14 cellular contexts compared by ENCODE assay signal in genomic region chr7:80724249-80724871, GRCh38.
A peak's percentile ranks its signal among the peaks of the same experiment; 100 is the strongest.
DNase-seq lines count a peak whose midpoint lies in the region; FAIRE-seq and TF ChIP-seq lines count a peak whose summit lies in the region.
"Had no signal": no experiment of that assay in that cellular context is flagged by ENCODE, and none has a peak within 500 bp of the region (broad histone marks: within the 10 kb centered on the region; RNA-seq: fewer than 3 reads in every experiment).

No MANE protein-coding gene starts in this region.

- no peaks in the 10 kb centered on the region for H3K27me3 Mint-ChIP-seq in activated T-cell treated with anti-CD3 and anti-CD28 coated beads, Interleukin-2, amount 50 U/mL, for 24 hours
- H3K27me3 Mint-ChIP-seq in activated CD4-positive, alpha-beta T cell treated with anti-CD3 and anti-CD28 coated beads, Interleukin-2, amount 10 ng/mL, durations not matched to agents 7 days and 5 days = no peaks in the 10 kb centered on the region
- H3K27me3 Mint-ChIP-seq: CD4-positive, CD25-positive, alpha-beta regulatory T cell had no signal

- H3K27ac Mint-ChIP-seq in activated T-cell treated with anti-CD3 and anti-CD28 coated beads, Interleukin-2, amount 50 U/mL, for 24 hours = no peak overlapping the region
- H3K27ac Mint-ChIP-seq in activated CD4-positive, alpha-beta T cell treated with anti-CD3 and anti-CD28 coated beads, Interleukin-2, amount 10 ng/mL, durations not matched to agents 7 days and 5 days = no peak overlapping the region
- H3K27ac Mint-ChIP-seq: CD4-positive, CD25-positive, alpha-beta regulatory T cell had no signal

- no peaks in the 10 kb centered on the region for H3K36me3 Mint-ChIP-seq in activated T-cell treated with anti-CD3 and anti-CD28 coated beads, Interleukin-2, amount 50 U/mL, for 24 hours (ENCODE audit: low read depth)
- no peaks in the 10 kb centered on the region for H3K36me3 Mint-ChIP-seq in activated CD4-positive, alpha-beta T cell treated with anti-CD3 and anti-CD28 coated beads, Interleukin-2, amount 10 ng/mL, durations not matched to agents 7 days and 5 days (ENCODE audit: low read depth)
- H3K36me3 Mint-ChIP-seq: CD4-positive, CD25-positive, alpha-beta regulatory T cell had no signal

- no peaks in the 10 kb centered on the region for H3K27me3 ChIP-seq in endocrine pancreas (ENCODE audit: control insufficient read depth, insufficient read depth, low read length)
- H3K27me3 ChIP-seq: ascending aorta, esophagus squamous epithelium had no signal

- TF ChIP-seq CTCF in AG09319 (IDR thresholded peaks at IDR 0.05; ENCODE audit: low read depth, low read length) (no peak), kidney (IDR thresholded peaks at IDR 0.05; ENCODE audit: borderline replicate concordance, extremely low read depth, insufficient read depth) (no peak)

- H3K9me3 ChIP-seq in endocrine pancreas (ENCODE audit: control insufficient read depth, low read length) = no peaks in the 10 kb centered on the region
- no peaks in the 10 kb centered on the region for H3K9me3 ChIP-seq in kidney (ENCODE audit: control insufficient read depth in 1 of 2, low read length in 2 of 2)
- H3K9me3 ChIP-seq: ascending aorta, esophagus squamous epithelium, psoas muscle had no signal

- H3K4me1 ChIP-seq in endocrine pancreas (ENCODE audit: control insufficient read depth, insufficient read depth, low read length) = no peaks in the 10 kb centered on the region
- no peaks in the 10 kb centered on the region for H3K4me1 ChIP-seq in kidney (ENCODE audit: control insufficient read depth in 1 of 2, insufficient read depth in 1 of 2, low read depth in 1 of 2, low read length in 2 of 2)
- H3K4me1 ChIP-seq: psoas muscle had no signal

- H3K9ac ChIP-seq in endocrine pancreas (ENCODE audit: control insufficient read depth, insufficient read depth, low read length) (no peak overlapping the region), kidney (ENCODE audit: low read length in 2 of 2) (no peak overlapping the region)

- H3K36me3 ChIP-seq in endocrine pancreas (ENCODE audit: control insufficient read depth, insufficient read depth, low read length) (no peaks in the 10 kb centered on the region), kidney (ENCODE audit: control insufficient read depth in 1 of 2, insufficient read depth in 2 of 2, low read length in 2 of 2) (no peaks in the 10 kb centered on the region)
- H3K36me3 ChIP-seq: ascending aorta, esophagus squamous epithelium had no signal

- TF ChIP-seq RAD21 in Ishikawa (IDR thresholded peaks at IDR 0.05; ENCODE audit: low read depth) = no peak

- intact Hi-C loops in kidney (cut with DNase I) = no loop called here

- H3K4me3 Mint-ChIP-seq in activated T-cell treated with anti-CD3 and anti-CD28 coated beads, Interleukin-2, amount 50 U/mL, for 24 hours = no peak overlapping the region
- H3K4me3 Mint-ChIP-seq in activated CD4-positive, alpha-beta T cell treated with anti-CD3 and anti-CD28 coated beads, Interleukin-2, amount 10 ng/mL, durations not matched to agents 7 days and 5 days = no peak overlapping the region
- H3K4me3 Mint-ChIP-seq: CD4-positive, CD25-positive, alpha-beta regulatory T cell had no signal

- DNase-seq in AG09319 (ENCODE audit: extremely low read depth, low read depth) (peak; percentile 70), non-pigmented ciliary epithelial cell (ENCODE audit: low read depth) (peak; percentile 52), kidney (no peak), mesenteric fat pad (ENCODE audit: low spot score) (no peak)
- DNase-seq in activated T-cell treated with anti-CD3 and anti-CD28 coated beads, Interleukin-2, amount 50 U/mL, for 24 hours = no peak
- no peak for DNase-seq in activated CD4-positive, alpha-beta T cell treated with anti-CD3 and anti-CD28 coated beads, Interleukin-2, amount 10 ng/mL, durations not matched to agents 7 days and 5 days
- DNase-seq: CD4-positive, CD25-positive, alpha-beta regulatory T cell; esophagus squamous epithelium; left colon; NCI-H187 treated with DMSO at 0.1 percent for 48 hours; psoas muscle had no signal

- H3K4me3 ChIP-seq in endocrine pancreas (ENCODE audit: control insufficient read depth, insufficient read depth, low read length) = peak overlapping the region; percentile 1
- H3K4me3 ChIP-seq in kidney (ENCODE audit: low read length in 2 of 2) = no peak overlapping the region
- H3K4me3 ChIP-seq: ascending aorta, esophagus squamous epithelium, psoas muscle had no signal

- H3K4me1 Mint-ChIP-seq in activated T-cell treated with anti-CD3 and anti-CD28 coated beads, Interleukin-2, amount 50 U/mL, for 24 hours (ENCODE audit: low read depth) = no peaks in the 10 kb centered on the region
- H3K4me1 Mint-ChIP-seq in activated CD4-positive, alpha-beta T cell treated with anti-CD3 and anti-CD28 coated beads, Interleukin-2, amount 10 ng/mL, durations not matched to agents 7 days and 5 days = no peaks in the 10 kb centered on the region
- H3K4me1 Mint-ChIP-seq: CD4-positive, CD25-positive, alpha-beta regulatory T cell had no signal

- FAIRE-seq in kidney (lab: Jason Lieb, UNC) = no peak

- H3K9me3 Mint-ChIP-seq in activated T-cell treated with anti-CD3 and anti-CD28 coated beads, Interleukin-2, amount 50 U/mL, for 24 hours = peaks cover 3% of the 10 kb centered on the region
- H3K9me3 Mint-ChIP-seq in activated CD4-positive, alpha-beta T cell treated with anti-CD3 and anti-CD28 coated beads, Interleukin-2, amount 10 ng/mL, durations not matched to agents 7 days and 5 days = no peaks in the 10 kb centered on the region

- CTCF ChIA-PET in activated CD4-positive, alpha-beta T cell treated with anti-CD3 and anti-CD28 coated beads, Interleukin-2, amount 10 ng/mL, durations not matched to agents 7 days and 5 days (lab: Charles Lee) = no interaction called here

- no peak overlapping the region for H3K27ac ChIP-seq in kidney (ENCODE audit: low read depth in 2 of 2, low read length in 2 of 2)
- H3K27ac ChIP-seq: ascending aorta, psoas muscle had no signal

- peak; percentile 54; the same call in 1 of the 2 replicates for TF ChIP-seq EP300 in Ishikawa (IDR thresholded peaks at IDR 0.05; ENCODE audit: borderline replicate concordance)

- POLR2A ChIA-PET in activated CD4-positive, alpha-beta T cell treated with anti-CD3 and anti-CD28 coated beads, Interleukin-2, amount 10 ng/mL, durations not matched to agents 7 days and 5 days (lab: Charles Lee) = no interaction called here

TF ChIP-seq in Ishikawa, 13 proteins besides CTCF, POLR2A, EP300 and RAD21:
- TF ChIP-seq TCF12 (IDR thresholded peaks at IDR 0.05; ENCODE audit: low read depth) (peak; percentile 79), MAX (IDR thresholded peaks at IDR 0.05) (no peak), TEAD4 (IDR thresholded peaks at IDR 0.05) (peak; percentile 92), NFIC (IDR thresholded peaks at IDR 0.05) (peak; percentile 51)

Comparison
In these comparisons a context has a peak if more than half of its experiments do, and no peak if none do; other contexts are left out.
1. DNase-seq: peak in AG09319 (single experiment) and non-pigmented ciliary epithelial cell (single experiment); none in kidney (single experiment), mesenteric fat pad (single experiment), activated T-cell treated with anti-CD3 and anti-CD28 coated beads, Interleukin-2, amount 50 U/mL, for 24 hours (single experiment) and activated CD4-positive, alpha-beta T cell treated with anti-CD3 and anti-CD28 coated beads, Interleukin-2, amount 10 ng/mL, durations not matched to agents 7 days and 5 days (single experiment).